8 cellular contexts compared by ENCODE assay signal in the genomic region with DNA sequence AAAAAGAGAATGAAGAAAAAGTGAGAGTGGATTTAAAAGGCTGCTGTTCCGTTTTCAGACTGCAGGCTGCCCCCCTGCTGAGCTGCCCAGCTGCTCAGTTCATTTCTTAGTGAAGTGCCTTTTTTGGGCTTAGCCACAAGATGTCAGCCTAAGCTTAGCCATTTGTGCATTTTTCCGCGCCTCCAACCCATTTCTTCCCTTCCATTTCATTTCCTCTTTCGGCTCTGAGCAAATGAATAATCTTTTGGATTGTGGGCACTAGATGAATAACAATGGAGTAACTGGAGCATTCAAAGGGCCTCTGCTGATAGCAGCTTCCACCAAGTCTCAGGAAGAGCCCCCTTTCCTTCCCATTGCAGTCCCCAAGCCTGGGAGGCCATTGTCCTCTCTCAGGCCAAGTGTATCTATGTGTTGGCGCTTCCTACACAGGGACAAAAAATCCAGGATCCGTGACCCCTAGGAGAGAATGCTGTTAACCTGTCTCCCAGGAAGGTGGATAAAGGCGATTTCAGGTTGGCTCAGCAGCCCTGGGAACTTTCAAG.
DNase-seq lines count a peak whose midpoint lies in the region; ATAC-seq and TF ChIP-seq lines count a peak whose summit lies in the region.

No MANE protein-coding gene starts in this region.

- no peak for TF ChIP-seq EP300 in upper lobe of left lung (IDR thresholded peaks at IDR 0.05)

- no peak overlapping the region for H3K27ac ChIP-seq in SU-DHL-6 (ENCODE audit: low read depth, low read length)
- no peak overlapping the region for H3K27ac ChIP-seq in upper lobe of left lung

- peaks cover 0 to 1% (median 0%) of the 10 kb centered on the region in 7 donors for H3K9me3 Mint-ChIP-seq in CD14-positive monocyte

- H3K36me3 Mint-ChIP-seq in CD14-positive monocyte: no peaks in the 10 kb centered on the region

- H3K4me3 ChIP-seq in SU-DHL-6 (ENCODE audit: insufficient read depth, low read length, poor library complexity, severe bottlenecking) (no peak overlapping the region), epithelial cell of esophagus (ENCODE audit: low read length) (no peak overlapping the region), mucosa of descending colon (no peak overlapping the region), upper lobe of left lung (no peak overlapping the region)

- no peak overlapping the region for H3K27ac Mint-ChIP-seq in CD14-positive monocyte

- TF ChIP-seq POLR2A in upper lobe of left lung (IDR thresholded peaks at IDR 0.05): no peak

- WGBS in upper lobe of left lung, 2 donors: 7 to 32% methylated on average over 4 to 7 of the region's 7 CpGs

- no peak overlapping the region for H3K4me2 ChIP-seq in SU-DHL-6 (ENCODE audit: low read depth, low read length, poor library complexity, severe bottlenecking)

- H3K27me3 ChIP-seq in SU-DHL-6 (ENCODE audit: low read length) (no peaks in the 10 kb centered on the region), upper lobe of left lung (no peaks in the 10 kb centered on the region)

- no peak for DNase-seq in CD14-positive monocyte (ENCODE audit: low spot score)
- peak; percentile 62 for DNase-seq in NCI-H1417 treated with DMSO at 0.1 percent for 48 hours (lab: John Stamatoyannopoulos, UW)
- DNase-seq in epithelial cell of esophagus (ENCODE audit: low read depth): peak; percentile 85
- DNase-seq in mucosa of descending colon: peak in 2 of 3 donors; percentile 33 to 58
- DNase-seq in upper lobe of left lung: peak in 1 of 2 donors; percentile 36

- H3K36me3 ChIP-seq in SU-DHL-6 (ENCODE audit: low read length): no peaks in the 10 kb centered on the region
- H3K36me3 ChIP-seq in mucosa of descending colon (ENCODE audit: low read depth): no peaks in the 10 kb centered on the region
- no peaks in the 10 kb centered on the region for H3K36me3 ChIP-seq in upper lobe of left lung

- H3K27me3 Mint-ChIP-seq in CD14-positive monocyte (ENCODE audit: low read depth in 3 of 3): peaks cover 0 to 3% (median 0%) of the 10 kb centered on the region in 3 donors

- H2AFZ ChIP-seq in SU-DHL-6 (ENCODE audit: low read depth, low read length, severe bottlenecking): no peak overlapping the region

- intact Hi-C loops in CD14-positive monocyte (cut with micrococcal nuclease) (loop anchor here in 1 of 2 donors (10.0 kb wide), 1 partner anchor 180 kb away; no protein-coding TSS in a partner anchor), mucosa of descending colon (cut with DNase I, micrococcal nuclease) (loop anchor here in 1 of 2 donors (10.0 kb wide), 1 partner anchor 180 kb away; no protein-coding TSS in a partner anchor)

- no peaks in the 10 kb centered on the region for H4K20me1 ChIP-seq in SU-DHL-6 (ENCODE audit: low read depth, low read length)

- no peaks in the 10 kb centered on the region for H3K4me1 ChIP-seq in mucosa of descending colon (ENCODE audit: low read depth)
- H3K4me1 ChIP-seq in upper lobe of left lung: no peaks in the 10 kb centered on the region

- ATAC-seq in GM18520 (IDR thresholded peaks at IDR 0.05; ENCODE audit: unreplicated experiment): peak; percentile 78
- ATAC-seq in HG02938 (IDR thresholded peaks at IDR 0.05; ENCODE audit: unreplicated experiment): peak; percentile 97
- peak; percentile 93 for ATAC-seq in mucosa of descending colon
- ATAC-seq in upper lobe of left lung (ENCODE audit: low FRiP score in 2 of 2): peak; percentile 71 to 89

- TF ChIP-seq CTCF in CD14-positive monocyte (IDR thresholded peaks at IDR 0.05) (peak; percentile 49), SU-DHL-6 (IDR thresholded peaks at IDR 0.05; ENCODE audit: insufficient read depth, low read length, poor library complexity, severe bottlenecking) (peak; percentile 54), epithelial cell of esophagus (IDR thresholded peaks at IDR 0.05; ENCODE audit: insufficient read depth, low read depth, low read length, missing control alignments) (peak; percentile 94), mucosa of descending colon (IDR thresholded peaks at IDR 0.05) (peak; percentile 57), upper lobe of left lung (IDR thresholded peaks at IDR 0.05) (peak; percentile 48 to 79 (median 72))

- H3K9me3 ChIP-seq in SU-DHL-6 (ENCODE audit: insufficient read depth, low read length) (no peaks in the 10 kb centered on the region), mucosa of descending colon (peaks cover 4% of the 10 kb centered on the region), upper lobe of left lung (no peaks in the 10 kb centered on the region)

- H3K79me2 ChIP-seq in SU-DHL-6 (ENCODE audit: insufficient read depth, low read length): no peaks in the 10 kb centered on the region

- peaks cover 10% of the 10 kb centered on the region for H3K4me1 Mint-ChIP-seq in CD14-positive monocyte

- no peaks in the 10 kb centered on the region for H3F3A ChIP-seq in SU-DHL-6 (ENCODE audit: insufficient read depth)

- H3K4me3 Mint-ChIP-seq in CD14-positive monocyte: no peak overlapping the region

- no peak overlapping the region for H3K9ac ChIP-seq in SU-DHL-6 (ENCODE audit: low read length)

- H3K9me2 ChIP-seq in SU-DHL-6 (replicated peaks; ENCODE audit: insufficient read depth, low read length): no peaks in the 10 kb centered on the region
